Comparison of ENCODE assay signal across 2 cellular contexts in genomic region chr19:56083668-56084067, GRCh38.
TF ChIP-seq lines count a peak whose summit lies in the region.

No MANE protein-coding gene starts in this region.

TF ChIP-seq in HEK293, 187 proteins besides CTCF, POLR2A, EP300 and RAD21:
- peak; percentile 48; the same call in 1 of the 2 replicates for TF ChIP-seq REST (tag by site-specific recombination; IDR thresholded peaks at IDR 0.05)
- TF ChIP-seq ZNF274 (IDR thresholded peaks at IDR 0.05; ENCODE audit: low read length), result no peak
- no peak for TF ChIP-seq ZNF274 (tag by site-specific recombination; IDR thresholded peaks at IDR 0.05; ENCODE audit: borderline replicate concordance)
TF ChIP-seq in HEK293: peak in this region for 1.

TF ChIP-seq in GM12878, 131 proteins besides CTCF, POLR2A, EP300 and RAD21:
- no peak for TF ChIP-seq HSF1 (IDR thresholded peaks at IDR 0.05; ENCODE audit: low read depth, low read length)
- peak; percentile 67 for TF ChIP-seq REST (IDR thresholded peaks at IDR 0.05; ENCODE audit: low read depth, low read length)
- TF ChIP-seq CBX5 (IDR thresholded peaks at IDR 0.05; ENCODE audit: low read depth), result no peak
